12 cellular contexts compared by ENCODE assay signal in genomic region chrX:8755116-8755515, GRCh38. TPM values are rescaled to one million over a fixed set of nuclear protein-coding genes. Genes with fewer than 3 reads are reported as not detected.
DNase-seq lines count a peak whose midpoint lies in the region; ATAC-seq and TF ChIP-seq lines count a peak whose summit lies in the region.
"Had no signal": no experiment of that assay in that cellular context is flagged by ENCODE, and none has a peak within 500 bp of the region (broad histone marks: within the 10 kb centered on the region; RNA-seq: fewer than 3 reads in every experiment).

No MANE protein-coding gene starts in this region.

- H3K27ac ChIP-seq in DND-41 (ENCODE audit: low read length) (no peak overlapping the region), VCaP (no peak overlapping the region), heart right ventricle (no peak overlapping the region)
- H3K27ac ChIP-seq: right atrium auricular region had no signal

- DNase-seq in DND-41 (no peak), HEK293T (ENCODE audit: extremely low spot score) (peak; percentile 7), left kidney (ENCODE audit: low read depth, low spot score) (peak; percentile 35), heart right ventricle (no peak), NCI-H1105 treated with DMSO at 0.1 percent for 48 hours (lab: John Stamatoyannopoulos, UW) (no peak)
- no peak for DNase-seq in central memory CD4-positive, alpha-beta T cell
- DNase-seq: anterior cingulate cortex, Calu3, NCI-H2029 had no signal

- no peaks in the 10 kb centered on the region for H3K79me2 ChIP-seq in DND-41 (ENCODE audit: insufficient read depth, low read length)

- H3K4me1 ChIP-seq in DND-41 (ENCODE audit: insufficient read depth, low read length) (no peaks in the 10 kb centered on the region), heart right ventricle (no peaks in the 10 kb centered on the region)
- H3K4me1 ChIP-seq: right atrium auricular region had no signal

- H3K9me3 ChIP-seq in DND-41 (ENCODE audit: insufficient read depth, low read length, severe bottlenecking) = no peaks in the 10 kb centered on the region
- no peaks in the 10 kb centered on the region for H3K9me3 ChIP-seq in heart right ventricle
- H3K9me3 ChIP-seq: right atrium auricular region had no signal

- H2AFZ ChIP-seq in DND-41 (ENCODE audit: low read depth, low read length) = no peak overlapping the region

- peak; percentile 34 for TF ChIP-seq CTCF in DND-41 (IDR thresholded peaks at IDR 0.05; ENCODE audit: borderline replicate concordance, extremely low read depth, low read length, poor library complexity, severe bottlenecking)
- TF ChIP-seq CTCF in VCaP (conservative IDR thresholded peaks at IDR 0.05) = peak; percentile 33
- TF ChIP-seq CTCF in heart right ventricle (IDR thresholded peaks at IDR 0.05) = no peak

- H3K4me3 ChIP-seq in DND-41 (ENCODE audit: low read depth in 1 of 2, low read length in 2 of 2) (no peak overlapping the region), heart right ventricle (no peak overlapping the region)
- H3K4me3 ChIP-seq: right atrium auricular region had no signal

- H3K4me2 ChIP-seq in DND-41 (ENCODE audit: insufficient read depth, low read length) = no peak overlapping the region

- H3K27me3 ChIP-seq in DND-41 (ENCODE audit: insufficient read depth, low read length, poor library complexity) (peaks cover 3% of the 10 kb centered on the region), heart right ventricle (peaks cover 0 to 20% (median 0%) of the 10 kb centered on the region in 7 donors)
- H3K27me3 ChIP-seq: right atrium auricular region had no signal

- ATAC-seq in DND-41 (ENCODE audit: insufficient read depth, low read depth) (no peak), heart right ventricle (no peak)

- H3K9ac ChIP-seq in DND-41 (ENCODE audit: low read depth, low read length) = no peak overlapping the region

- H3K36me3 ChIP-seq in DND-41 (ENCODE audit: insufficient read depth, low read length) (no peaks in the 10 kb centered on the region), heart right ventricle (no peaks in the 10 kb centered on the region)
- H3K36me3 ChIP-seq: right atrium auricular region had no signal

- WGBS in heart right ventricle, 2 donors = 71 to 73% methylated on average over 4 of the region's 4 CpGs

- POLR2A ChIA-PET in HEK293T (lab: Yijun Ruan, JAX) = no interaction called here

- CTCF ChIA-PET in HEK293T (lab: Yijun Ruan, JAX) = no interaction called here

- no peaks in the 10 kb centered on the region for H4K20me1 ChIP-seq in DND-41 (ENCODE audit: insufficient read depth, low read length)

- intact Hi-C loops in heart right ventricle (cut with DNase I) = loop anchor here in 1 of 10 donors (5.0 kb wide), 1 partner anchor 952 kb away; no protein-coding TSS in a partner anchor

TF ChIP-seq in HEK293T, 16 proteins besides CTCF, POLR2A, EP300 and RAD21:
- no peak for TF ChIP-seq ELF4 (IDR thresholded peaks at IDR 0.05)
- no peak for TF ChIP-seq ARNT (IDR thresholded peaks at IDR 0.05)
- no peak for TF ChIP-seq CTBP1 (IDR thresholded peaks at IDR 0.05; ENCODE audit: borderline replicate concordance)
- TF ChIP-seq FOXK2 (IDR thresholded peaks at IDR 0.05) = no peak
- TF ChIP-seq FOXA1 (IDR thresholded peaks at IDR 0.05) = no peak

RNA-seq across cellular contexts. Expression of gene ANOS1, which starts 23.2 kb away (rescaled TPM):
- total RNA-seq in heart right ventricle = 1 to 10 TPM; 4.0 to 7.8 (median 5.0) TPM
- polyA plus RNA-seq in heart right ventricle = under 1 TPM; 0.81 to 0.88 TPM

RNA-seq across cellular contexts. Expression of gene FAM9A, which starts 46.1 kb away (rescaled TPM):
- not detected for total RNA-seq in heart right ventricle
- polyA plus RNA-seq in heart right ventricle = not detected
- total RNA-seq: Calu3, mononuclear cell, right atrium auricular region had no signal

Comparison
In these comparisons a context has a peak if more than half of its experiments do, and no peak if none do; other contexts are left out.
1. DNase-seq: peak in HEK293T (single experiment) and left kidney (single experiment); none in DND-41 (single experiment), heart right ventricle (0 of 2), NCI-H1105 treated with DMSO at 0.1 percent for 48 hours (single experiment) and central memory CD4-positive, alpha-beta T cell (single experiment).
2. CTCF ChIP-seq: peak in DND-41 (single experiment) and VCaP (single experiment); none in heart right ventricle (0 of 9).